9 cellular contexts compared by ENCODE assay signal in the genomic region with DNA sequence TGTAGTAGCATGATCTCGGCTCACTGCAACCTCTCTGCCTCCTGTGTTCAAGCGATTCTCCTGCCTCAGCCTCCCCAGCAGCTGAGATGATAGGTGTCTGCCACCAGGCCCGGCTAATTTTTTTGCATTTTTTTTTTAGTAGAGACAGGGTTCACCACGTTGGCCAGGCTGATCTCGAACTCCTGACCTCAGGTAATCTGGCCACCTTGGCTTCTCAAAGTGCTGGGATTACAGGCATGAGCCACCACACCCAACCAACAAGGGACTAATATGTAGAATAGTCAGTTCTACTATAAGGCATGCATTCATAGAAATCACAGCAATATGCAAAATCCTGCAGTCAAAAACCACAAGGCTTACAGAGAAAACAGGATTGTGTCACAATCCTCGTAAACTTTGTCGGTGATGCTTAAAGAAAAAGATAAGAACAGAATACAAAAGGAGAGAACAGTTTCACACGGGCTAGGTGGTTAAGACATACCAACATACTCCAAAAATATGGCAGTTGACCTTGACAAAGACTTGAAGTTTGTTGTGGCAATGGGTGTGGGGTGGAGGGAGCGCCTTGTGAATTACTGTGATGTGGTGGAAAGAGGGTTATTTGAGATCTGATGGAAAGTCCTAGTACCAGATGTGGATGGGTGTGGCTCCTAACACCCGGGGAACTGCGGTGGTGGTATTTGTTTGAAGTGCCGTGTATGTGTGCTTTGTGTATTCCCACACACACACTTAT. TPM values are rescaled to one million over a fixed set of nuclear protein-coding genes. Genes with fewer than 3 reads are reported as not detected.
DNase-seq lines count a peak whose midpoint lies in the region; TF ChIP-seq lines count a peak whose summit lies in the region.
"Had no signal": no experiment of that assay in that cellular context is flagged by ENCODE, and none has a peak within 500 bp of the region (broad histone marks: within the 10 kb centered on the region; RNA-seq: fewer than 3 reads in every experiment).

No MANE protein-coding gene starts in this region.

- peaks cover 19% of the 10 kb centered on the region for H3K4me1 Mint-ChIP-seq in HFFc6 (ENCODE audit: low read depth)
- H3K4me1 Mint-ChIP-seq in activated CD4-positive, alpha-beta T cell treated with anti-CD3 and anti-CD28 coated beads, Interleukin-2, amount 10 ng/mL, durations not matched to agents 24 days and 14 days = peaks cover 59% of the 10 kb centered on the region

- no peaks in the 10 kb centered on the region; the same call in 1 of the 2 replicates for H3K27me3 Mint-ChIP-seq in HFFc6 (ENCODE audit: insufficient read depth)
- no peaks in the 10 kb centered on the region for H3K27me3 Mint-ChIP-seq in activated CD4-positive, alpha-beta T cell treated with anti-CD3 and anti-CD28 coated beads, Interleukin-2, amount 10 ng/mL, durations not matched to agents 24 days and 14 days

- DNase-seq in HFFc6 (no peak), colonic mucosa (peak; percentile 80), OCI-M2 (lab: John Stamatoyannopoulos, UW; ENCODE audit: unreplicated experiment) (no peak), NCI-H69 (lab: John Stamatoyannopoulos, UW) (no peak), NCI-H146 (lab: John Stamatoyannopoulos, UW) (no peak), NAMALWA (ENCODE audit: low spot score) (no peak)
- DNase-seq in activated CD4-positive, alpha-beta T cell treated with anti-CD3 and anti-CD28 coated beads, Interleukin-2, amount 10 ng/mL, durations not matched to agents 24 days and 14 days = peak; percentile 95
- peak; percentile 66 for DNase-seq in stimulated activated CD8-positive, alpha-beta memory T cell treated with anti-CD3 and anti-CD28 coated beads, Interleukin-4, amount 100 ng/mL, for 48 hours
- DNase-seq: anterior cingulate cortex had no signal

- H3K27ac Mint-ChIP-seq in HFFc6 = peak overlapping the region; percentile 56; the same call in 1 of the 2 replicates
- H3K27ac Mint-ChIP-seq in activated CD4-positive, alpha-beta T cell treated with anti-CD3 and anti-CD28 coated beads, Interleukin-2, amount 10 ng/mL, durations not matched to agents 24 days and 14 days = peak overlapping the region; percentile 87

- peaks cover 4% of the 10 kb centered on the region for H3K36me3 Mint-ChIP-seq in HFFc6 (ENCODE audit: low read depth)
- H3K36me3 Mint-ChIP-seq in activated CD4-positive, alpha-beta T cell treated with anti-CD3 and anti-CD28 coated beads, Interleukin-2, amount 10 ng/mL, durations not matched to agents 24 days and 14 days (ENCODE audit: low read depth) = peaks cover 21% of the 10 kb centered on the region

- no peak overlapping the region for H3K4me3 Mint-ChIP-seq in HFFc6
- peak overlapping the region; percentile 69 for H3K4me3 Mint-ChIP-seq in activated CD4-positive, alpha-beta T cell treated with anti-CD3 and anti-CD28 coated beads, Interleukin-2, amount 10 ng/mL, durations not matched to agents 24 days and 14 days

- no peaks in the 10 kb centered on the region for H3K9me3 Mint-ChIP-seq in HFFc6
- H3K9me3 Mint-ChIP-seq in activated CD4-positive, alpha-beta T cell treated with anti-CD3 and anti-CD28 coated beads, Interleukin-2, amount 10 ng/mL, durations not matched to agents 24 days and 14 days = no peaks in the 10 kb centered on the region

- peaks cover 28% of the 10 kb centered on the region for H3K4me1 ChIP-seq in colonic mucosa

- H3K9ac ChIP-seq in colonic mucosa (ENCODE audit: low read depth in 2 of 2, low read length in 2 of 2) = peak overlapping the region in 1 of 2 donors; percentile 51

- intact Hi-C loops in activated CD4-positive, alpha-beta T cell treated with anti-CD3 and anti-CD28 coated beads, Interleukin-2, amount 10 ng/mL, durations not matched to agents 24 days and 14 days (cut with micrococcal nuclease) = loop anchor here (1.0 kb wide), 1 partner anchor 14 kb away; no protein-coding TSS in a partner anchor
- intact Hi-C loops in colonic mucosa (cut with DNase I) = no loop called here

- no peak for TF ChIP-seq CTCF in HFFc6 (IDR thresholded peaks at IDR 0.05)
- no peak for TF ChIP-seq CTCF in colonic mucosa (IDR thresholded peaks at IDR 0.05)

- no peaks in the 10 kb centered on the region for H3K27me3 ChIP-seq in colonic mucosa

- no peak overlapping the region for H3K4me3 ChIP-seq in colonic mucosa

- H3K9me3 ChIP-seq in colonic mucosa = no peaks in the 10 kb centered on the region

- no peaks in the 10 kb centered on the region for H3K36me3 ChIP-seq in colonic mucosa

- H3K27ac ChIP-seq in colonic mucosa = peak overlapping the region; percentile 80

RNA-seq across cellular contexts. Expression of a gene that starts 12.5 kb away (rescaled TPM):
- 10 to 100 TPM; 66.0 to 79.7 (median 72.4) TPM for total RNA-seq in HFFc6 (2021; fragmentation: NEBNext Ultra II Directional; extraction: Animal tissue kit (Norgen Biotek cat#: 25700))
- total RNA-seq in activated CD4-positive, alpha-beta T cell treated with anti-CD3 and anti-CD28 coated beads, Interleukin-2, amount 10 ng/mL, durations not matched to agents 24 days and 14 days = 66.1 and 68.5 TPM in 2 replicates
- total RNA-seq in colonic mucosa = 10 to 100 TPM; 63.2 to 91.2 TPM

RNA-seq across cellular contexts. Expression of a gene that starts 13.2 kb away (rescaled TPM):
- total RNA-seq in HFFc6 (2021; fragmentation: NEBNext Ultra II Directional; extraction: Animal tissue kit (Norgen Biotek cat#: 25700)) = under 1 TPM; 0.33 to 0.69 (median 0.42) TPM
- total RNA-seq in activated CD4-positive, alpha-beta T cell treated with anti-CD3 and anti-CD28 coated beads, Interleukin-2, amount 10 ng/mL, durations not matched to agents 24 days and 14 days = 0.56 and 1.0 TPM in 2 replicates
- total RNA-seq in colonic mucosa = 10 to 100 TPM; 16.2 to 20.2 TPM

RNA-seq across cellular contexts. Expression of a gene that starts 23.1 kb away (rescaled TPM):
- total RNA-seq in HFFc6 (2021; fragmentation: NEBNext Ultra II Directional; extraction: Animal tissue kit (Norgen Biotek cat#: 25700)) = 10 to 100 TPM; 23.3 to 26.2 (median 24.3) TPM
- 31.1 and 32.7 TPM in 2 replicates for total RNA-seq in activated CD4-positive, alpha-beta T cell treated with anti-CD3 and anti-CD28 coated beads, Interleukin-2, amount 10 ng/mL, durations not matched to agents 24 days and 14 days
- 10 to 100 TPM; 17.5 to 33.1 TPM for total RNA-seq in colonic mucosa

RNA-seq across cellular contexts. Expression of a gene that starts 40.1 kb away (rescaled TPM):
- total RNA-seq in HFFc6 (2021; fragmentation: NEBNext Ultra II Directional; extraction: Animal tissue kit (Norgen Biotek cat#: 25700)) = 100 to 1,000 TPM; 117 to 316 (median 287) TPM
- 2.0 and 4.3 TPM in 2 replicates for total RNA-seq in activated CD4-positive, alpha-beta T cell treated with anti-CD3 and anti-CD28 coated beads, Interleukin-2, amount 10 ng/mL, durations not matched to agents 24 days and 14 days
- total RNA-seq in colonic mucosa = 10 to 100 TPM; 16.9 to 55.1 TPM

RNA-seq across cellular contexts. Expression of a gene that starts 55.4 kb away (rescaled TPM):
- 10 to 100 TPM; 33.2 to 39.3 (median 37.4) TPM for total RNA-seq in HFFc6 (2021; fragmentation: NEBNext Ultra II Directional; extraction: Animal tissue kit (Norgen Biotek cat#: 25700))
- total RNA-seq in activated CD4-positive, alpha-beta T cell treated with anti-CD3 and anti-CD28 coated beads, Interleukin-2, amount 10 ng/mL, durations not matched to agents 24 days and 14 days = 0.99 and 1.1 TPM in 2 replicates
- total RNA-seq in colonic mucosa = 100 to 1,000 TPM; 285 to 621 TPM

Comparison
In these comparisons a context has a peak if more than half of its experiments do, and no peak if none do; other contexts are left out.
1. DNase-seq: peak in activated CD4-positive, alpha-beta T cell treated with anti-CD3 and anti-CD28 coated beads, Interleukin-2, amount 10 ng/mL, durations not matched to agents 24 days and 14 days (single experiment), colonic mucosa (single experiment) and stimulated activated CD8-positive, alpha-beta memory T cell treated with anti-CD3 and anti-CD28 coated beads, Interleukin-4, amount 100 ng/mL, for 48 hours (single experiment); none in HFFc6 (single experiment), OCI-M2 (single experiment), NCI-H69 (single experiment), NCI-H146 (single experiment) and NAMALWA (single experiment).